Comparison of ENCODE assay signal across 17 cellular contexts in genomic region chr6:115753446-115753845, GRCh38.
"Had no signal": no experiment of that assay in that cellular context is flagged by ENCODE, and none has a peak within 500 bp of the region (broad histone marks: within the 10 kb centered on the region; RNA-seq: fewer than 3 reads in every experiment).

No MANE protein-coding gene starts in this region.

- H3K27me3 ChIP-seq: gastroesophageal sphincter, hepatocyte had no signal

- H3K79me2 ChIP-seq: hepatocyte had no signal

- DNase-seq: activated naive CD4-positive, alpha-beta T cell; activated naive CD8-positive, alpha-beta T cell treated with anti-CD3 and anti-CD28 coated beads, Interleukin-2, amount 10 ng/mL, durations not matched to agents 7 days and 5 days; anterior cingulate cortex; dermis blood vessel endothelial cell; effector memory CD8-positive, alpha-beta T cell; left ventricle myocardium superior; mesendoderm; natural killer cell; nucleus accumbens; posterior cingulate gyrus; small intestine; stimulated activated CD4-positive, alpha-beta T cell treated with anti-CD3 and anti-CD28 coated beads, Interleukin-4, amount 100 ng/mL, for 24 hours; stimulated activated naive CD4-positive, alpha-beta T cell; trophoblast cell had no signal

- H3K9me3 ChIP-seq: gastroesophageal sphincter had no signal

- ATAC-seq: effector memory CD8-positive, alpha-beta T cell; gastroesophageal sphincter; left ventricle myocardium superior; natural killer cell had no signal

- H2AFZ ChIP-seq: hepatocyte had no signal

- H3K27ac ChIP-seq: epithelial cell of prostate, gastroesophageal sphincter, hepatocyte had no signal

- H3K4me3 ChIP-seq: gastroesophageal sphincter, hepatocyte had no signal

- H3K36me3 ChIP-seq: gastroesophageal sphincter had no signal

- H3K4me2 ChIP-seq: hepatocyte had no signal
